15 cellular contexts compared by ENCODE assay signal in the genomic region with DNA sequence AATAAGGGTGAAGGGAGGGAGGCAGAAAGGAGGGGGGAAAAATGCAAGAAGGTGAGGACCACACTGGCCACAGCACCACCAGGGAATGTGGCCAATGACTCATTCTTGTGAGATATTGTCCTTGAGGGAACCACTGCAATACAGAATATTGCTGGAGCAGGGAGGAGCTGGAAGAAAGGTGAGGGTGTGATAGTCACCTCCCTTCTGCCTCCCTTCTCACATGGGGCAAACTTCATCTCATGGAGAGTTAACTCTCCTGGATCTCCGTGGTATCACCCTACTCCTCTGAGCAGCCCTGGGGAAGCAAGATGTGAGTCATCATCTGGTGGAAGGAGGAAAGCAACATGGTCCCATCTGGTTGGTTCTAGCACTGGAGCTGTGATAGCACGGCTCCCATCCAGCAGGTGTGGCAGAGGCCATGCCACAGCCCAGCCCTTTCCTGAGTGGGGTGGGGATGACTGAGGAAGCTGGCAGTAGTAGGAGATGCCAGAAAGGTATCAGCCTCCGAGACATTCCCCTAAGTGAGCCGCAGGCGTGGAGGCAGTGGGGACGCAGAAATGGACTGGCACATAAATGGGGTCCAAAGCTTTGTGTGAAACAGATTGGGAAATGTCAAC.
A peak's percentile ranks its signal among the peaks of the same experiment; 100 is the strongest.
DNase-seq lines count a peak whose midpoint lies in the region; ATAC-seq, FAIRE-seq and TF ChIP-seq lines count a peak whose summit lies in the region.
"Had no signal": no experiment of that assay in that cellular context is flagged by ENCODE, and none has a peak within 500 bp of the region (broad histone marks: within the 10 kb centered on the region; RNA-seq: fewer than 3 reads in every experiment).

No MANE protein-coding gene starts in this region.

- 79 to 83% methylated on average over 3 to 4 of the region's 6 CpGs for WGBS in gastroesophageal sphincter (ENCODE audit: low coverage in 1 of 2), 2 donors

- H3K9me3 ChIP-seq in gastroesophageal sphincter: no peaks in the 10 kb centered on the region
- H3K9me3 ChIP-seq: body of pancreas, left ventricle myocardium inferior had no signal

- intact Hi-C loops in left colon (cut with DNase I, micrococcal nuclease): no loop called here

- peak overlapping the region in 1 of 4 donors; percentile 3 for H3K27ac ChIP-seq in gastroesophageal sphincter

- TF ChIP-seq POLR2A in gastroesophageal sphincter (IDR thresholded peaks at IDR 0.05): no peak

- in situ Hi-C loops in astrocyte of the cerebellum (cut with HindIII; ENCODE audit: low sequenced_read_pairs): no loop called here

- no peak for TF ChIP-seq CTCF in AG10803 (conservative IDR thresholded peaks at IDR 0.05; ENCODE audit: low read length)
- TF ChIP-seq CTCF in astrocyte of the cerebellum (IDR thresholded peaks at IDR 0.05; ENCODE audit: low read depth, low read length, missing control alignments): no peak
- TF ChIP-seq CTCF in gastroesophageal sphincter (IDR thresholded peaks at IDR 0.05): no peak

- no peak for TF ChIP-seq EP300 in gastroesophageal sphincter (IDR thresholded peaks at IDR 0.05)

- peak; percentile 51 for FAIRE-seq in HTR-8/SVneo (lab: Jason Lieb, UNC)

- H3K27me3 ChIP-seq in gastroesophageal sphincter: no peaks in the 10 kb centered on the region
- H3K27me3 ChIP-seq: body of pancreas had no signal

- H3K4me1 ChIP-seq in gastroesophageal sphincter: peaks cover 0 to 20% (median 13%) of the 10 kb centered on the region in 3 donors

- H3K4me3 ChIP-seq in AG10803 (ENCODE audit: low read length): no peak overlapping the region
- H3K4me3 ChIP-seq in astrocyte of the cerebellum (ENCODE audit: low read depth, low read length): no peak overlapping the region
- H3K4me3 ChIP-seq in gastroesophageal sphincter: no peak overlapping the region
- H3K4me3 ChIP-seq: body of pancreas, dorsolateral prefrontal cortex had no signal

- DNase-seq in AG10803 (ENCODE audit: low read depth) (peak; percentile 20), HTR-8/SVneo (ENCODE audit: insufficient read length, low spot score) (no peak), astrocyte of the cerebellum (ENCODE audit: low read depth) (peak; percentile 39), left colon (peak in 1 of 2 donors; percentile 17)
- DNase-seq: activated effector memory CD4-positive, alpha-beta T cell treated with Interleukin-2 at 50 U/mL for 16 hours; body of pancreas; dorsolateral prefrontal cortex; left ventricle myocardium inferior; naive thymus-derived CD4-positive, alpha-beta T cell; NCI-H1048; NCI-H2171 had no signal

- ATAC-seq in left colon (peak; percentile 88), gastroesophageal sphincter (no peak), HG02571 (IDR thresholded peaks at IDR 0.05; ENCODE audit: unreplicated experiment) (no peak), HG02763 (IDR thresholded peaks at IDR 0.05; ENCODE audit: unreplicated experiment) (no peak), HG03196 (IDR thresholded peaks at IDR 0.05; ENCODE audit: unreplicated experiment) (no peak)
- ATAC-seq: body of pancreas; naive thymus-derived CD4-positive, alpha-beta T cell had no signal

- H3K36me3 ChIP-seq in gastroesophageal sphincter: no peaks in the 10 kb centered on the region
- H3K36me3 ChIP-seq: left ventricle myocardium inferior had no signal
